10 cellular contexts compared by ENCODE assay signal in the genomic region with DNA sequence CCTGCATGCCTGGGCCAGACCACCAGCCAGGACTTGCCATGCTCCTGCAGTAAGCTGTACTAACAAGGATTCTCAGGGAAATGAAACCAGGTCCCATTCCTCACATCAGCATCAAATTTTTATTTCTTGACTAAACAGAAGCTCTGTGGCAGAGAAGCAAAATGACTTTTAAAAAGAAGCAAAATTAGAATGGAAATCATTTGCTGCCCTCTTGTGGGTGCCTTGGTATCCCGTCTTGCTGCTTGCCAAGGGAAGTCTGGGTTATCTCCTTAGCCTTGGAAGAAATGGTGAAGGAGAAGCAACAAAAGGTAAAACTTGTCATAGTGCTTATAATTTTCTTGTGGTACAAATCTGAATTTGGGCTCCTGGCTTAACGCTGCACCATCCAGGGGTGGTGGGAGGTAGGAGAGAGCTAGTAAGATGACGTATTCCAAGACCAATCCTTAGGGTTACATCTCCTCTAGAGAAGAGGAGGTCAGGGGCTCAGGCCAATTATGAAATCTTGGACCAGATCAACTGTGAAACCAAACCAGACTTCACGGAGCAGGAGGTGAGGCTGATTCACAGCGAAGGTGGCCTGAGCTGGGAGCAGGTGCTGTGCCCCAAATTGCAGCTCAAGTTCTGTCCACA.
A peak's percentile ranks its signal among the peaks of the same experiment; 100 is the strongest.
DNase-seq lines count a peak whose midpoint lies in the region; ATAC-seq and TF ChIP-seq lines count a peak whose summit lies in the region.
"Had no signal": no experiment of that assay in that cellular context is flagged by ENCODE, and none has a peak within 500 bp of the region (broad histone marks: within the 10 kb centered on the region; RNA-seq: fewer than 3 reads in every experiment).

No MANE protein-coding gene starts in this region.

- no peaks in the 10 kb centered on the region for H3K36me3 ChIP-seq in sigmoid colon
- H3K36me3 ChIP-seq: neutrophil had no signal

- no peak for TF ChIP-seq POLR2A in sigmoid colon (IDR thresholded peaks at IDR 0.05)

- no peak for TF ChIP-seq EP300 in sigmoid colon (IDR thresholded peaks at IDR 0.05)

- peak; percentile 50 for ATAC-seq in HG02610 (IDR thresholded peaks at IDR 0.05; ENCODE audit: unreplicated experiment)

- peaks cover 0 to 3% (median 0%) of the 10 kb centered on the region in 4 donors for H3K9me3 ChIP-seq in sigmoid colon
- H3K9me3 ChIP-seq: neutrophil had no signal

- TF ChIP-seq CTCF in sigmoid colon (IDR thresholded peaks at IDR 0.05), result peak in 1 of 4 experiments; percentile 14

- no peaks in the 10 kb centered on the region for H3K27me3 ChIP-seq in sigmoid colon
- H3K27me3 ChIP-seq: neutrophil had no signal

- WGBS in sigmoid colon, 2 donors, result 42 to 47% methylated on average over 5 of the region's 5 CpGs

- intact Hi-C loops in head of caudate nucleus (cut with DNase I) (no loop called here), sigmoid colon (cut with DNase I) (no loop called here)

- H3K4me3 ChIP-seq in sigmoid colon, result no peak overlapping the region

- peak; percentile 14 for DNase-seq in DMS53 treated with DMSO at 0.1 percent for 48 hours (lab: John Stamatoyannopoulos, UW; ENCODE audit: unreplicated experiment)
- DNase-seq in RPMI7951 (ENCODE audit: low read depth), result peak; percentile 22
- peak in 34 of 42 donors; percentile 3 to 68 (median 40) for DNase-seq in head of caudate nucleus
- no peak for DNase-seq in cerebellar nuclear complex (lab: John Stamatoyannopoulos, UW)
- DNase-seq in sigmoid colon, result no peak
- no peak for DNase-seq in stimulated activated CD4-positive, alpha-beta T cell treated with anti-CD3 and anti-CD28 coated beads, Interleukin-4, amount 100 ng/mL, for 1 hour
- DNase-seq in NCI-H1048 (lab: John Stamatoyannopoulos, UW), result no peak
- DNase-seq: activated B cell treated with CpG ODN at 0.5 μM for 24 hours had no signal

- no peak overlapping the region for H3K27ac ChIP-seq in sigmoid colon
- H3K27ac ChIP-seq: neutrophil had no signal

- no peaks in the 10 kb centered on the region for H3K4me1 ChIP-seq in sigmoid colon

Comparison
In these comparisons a context has a peak if more than half of its experiments do, and no peak if none do; other contexts are left out.
1. DNase-seq: peak in DMS53 treated with DMSO at 0.1 percent for 48 hours (single experiment), RPMI7951 (single experiment) and head of caudate nucleus (34 of 42); none in cerebellar nuclear complex (0 of 2), sigmoid colon (single experiment), stimulated activated CD4-positive, alpha-beta T cell treated with anti-CD3 and anti-CD28 coated beads, Interleukin-4, amount 100 ng/mL, for 1 hour (single experiment) and NCI-H1048 (single experiment).